Comparison of ENCODE assay signal across 1 cellular context in genomic region chr12:63353559-63353958, GRCh38.
TF ChIP-seq lines count a peak whose summit lies in the region.

No MANE protein-coding gene starts in this region.

TF ChIP-seq in GM12878, 131 proteins besides CTCF, POLR2A, EP300 and RAD21 (continued from another document):
- no peak for TF ChIP-seq NKRF (conservative IDR thresholded peaks at IDR 0.05)
